1 cellular context compared by ENCODE assay signal in the genomic region with DNA sequence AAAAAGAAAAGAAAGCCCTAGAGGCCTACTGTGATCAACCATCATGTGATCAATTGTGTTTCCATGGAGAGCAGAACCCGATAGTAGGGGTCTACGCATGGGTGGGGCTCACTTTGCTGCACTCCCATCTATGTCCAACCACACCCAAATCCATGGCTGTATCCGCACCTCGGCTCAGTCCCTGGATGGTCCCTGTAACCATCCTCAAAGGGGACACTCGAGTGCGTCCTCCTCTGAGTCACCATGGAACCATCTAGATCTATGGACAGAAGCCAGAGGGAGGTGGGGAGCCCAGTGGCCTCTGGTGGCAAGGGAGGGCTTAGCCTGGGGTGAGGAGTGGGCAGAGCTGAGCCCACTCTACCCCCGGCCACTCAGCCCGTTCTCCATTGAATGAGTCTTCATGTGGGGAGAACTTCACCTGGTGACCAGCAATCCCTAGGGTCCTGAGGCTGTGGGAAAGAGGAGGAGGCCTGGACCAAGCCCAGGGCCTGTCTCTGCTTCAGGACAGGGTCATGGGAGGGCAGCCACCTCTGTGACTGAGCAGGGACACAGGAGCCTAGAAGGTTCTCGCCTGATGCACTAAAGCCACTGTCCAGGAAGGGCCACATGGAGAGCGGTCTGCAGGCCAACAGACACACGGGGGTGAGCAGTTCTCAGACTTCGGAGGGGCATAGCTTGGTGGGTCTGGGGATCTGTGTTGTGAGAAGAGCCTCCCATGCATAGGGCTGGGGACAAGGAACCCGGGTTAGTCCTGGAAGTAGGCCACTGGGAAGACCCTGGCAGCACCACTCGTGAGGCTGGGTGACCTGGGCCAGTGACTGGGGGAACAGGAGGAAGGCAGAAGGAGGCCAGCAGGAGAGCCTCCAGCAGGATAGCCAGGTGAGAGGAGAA.
TF ChIP-seq lines count a peak whose summit lies in the region.

No MANE protein-coding gene starts in this region.

TF ChIP-seq in A549, 52 proteins besides CTCF, POLR2A, EP300 and RAD21 (continued from another document):
- TF ChIP-seq, protein P1, sequence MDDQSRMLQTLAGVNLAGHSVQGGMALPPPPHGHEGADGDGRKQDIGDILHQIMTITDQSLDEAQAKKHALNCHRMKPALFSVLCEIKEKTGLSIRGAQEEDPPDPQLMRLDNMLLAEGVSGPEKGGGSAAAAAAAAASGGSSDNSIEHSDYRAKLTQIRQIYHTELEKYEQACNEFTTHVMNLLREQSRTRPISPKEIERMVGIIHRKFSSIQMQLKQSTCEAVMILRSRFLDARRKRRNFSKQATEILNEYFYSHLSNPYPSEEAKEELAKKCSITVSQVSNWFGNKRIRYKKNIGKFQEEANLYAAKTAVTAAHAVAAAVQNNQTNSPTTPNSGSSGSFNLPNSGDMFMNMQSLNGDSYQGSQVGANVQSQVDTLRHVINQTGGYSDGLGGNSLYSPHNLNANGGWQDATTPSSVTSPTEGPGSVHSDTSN (IDR thresholded peaks at IDR 0.05): no peak
- TF ChIP-seq RARB (CRISPR knock-in tag; IDR thresholded peaks at IDR 0.05) (no peak), CHD2 (IDR thresholded peaks at IDR 0.05; ENCODE audit: low read length, partially characterized antibody) (no peak), HOXA7 (CRISPR knock-in tag; IDR thresholded peaks at IDR 0.05) (no peak)
